ENCODE assay signal across 14 cellular contexts in the genomic region with DNA sequence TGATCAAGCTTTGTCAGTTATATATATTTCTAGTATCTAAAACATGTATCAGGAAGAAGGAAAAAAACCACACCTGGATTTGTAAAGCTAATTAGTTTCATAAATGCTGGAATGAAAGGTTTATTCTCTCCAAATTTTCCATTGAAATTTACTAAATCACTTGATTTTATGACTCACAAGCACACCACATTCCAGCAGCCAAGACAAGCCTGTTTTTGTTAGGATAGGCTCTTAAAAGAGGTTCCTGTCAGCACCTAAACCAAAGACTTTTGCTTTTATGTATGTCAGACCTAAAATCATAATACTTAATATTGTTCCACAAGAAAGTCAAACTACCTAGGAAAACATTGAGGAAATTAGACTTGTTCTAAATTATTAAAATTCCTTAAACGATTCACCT.
DNase-seq lines count a peak whose midpoint lies in the region; ATAC-seq and TF ChIP-seq lines count a peak whose summit lies in the region.
"Had no signal": no experiment of that assay in that cellular context is flagged by ENCODE, and none has a peak within 500 bp of the region (broad histone marks: within the 10 kb centered on the region; RNA-seq: fewer than 3 reads in every experiment).

No MANE protein-coding gene starts in this region.

- H3K27ac Mint-ChIP-seq in osteocyte (ENCODE audit: unreplicated experiment), result peak overlapping the region; percentile 85
- no peak overlapping the region for H3K27ac Mint-ChIP-seq in WTC11
- H3K27ac Mint-ChIP-seq: IgD-negative memory B cell had no signal

- H3K4me3 ChIP-seq in SK-N-MC (no peak overlapping the region), prostate gland (no peak overlapping the region)
- H3K4me3 ChIP-seq: BLaER1, Peyer's patch had no signal

- CTCF ChIA-PET in WTC11 (lab: Charles Lee), result no interaction called here

- no peak overlapping the region for H3K9ac ChIP-seq in SK-N-MC (ENCODE audit: insufficient read length)
- H3K9ac ChIP-seq: BLaER1 had no signal

- H3K27ac ChIP-seq in SK-N-MC, result peak overlapping the region; percentile 32; the same call in 1 of the 2 replicates
- no peak overlapping the region for H3K27ac ChIP-seq in prostate gland
- H3K27ac ChIP-seq: BLaER1, Peyer's patch had no signal

- no peaks in the 10 kb centered on the region for H3K9me3 Mint-ChIP-seq in osteocyte (ENCODE audit: unreplicated experiment)
- H3K9me3 Mint-ChIP-seq in WTC11, result no peaks in the 10 kb centered on the region
- H3K9me3 Mint-ChIP-seq: IgD-negative memory B cell had no signal

- H3K4me3 Mint-ChIP-seq in osteocyte (ENCODE audit: unreplicated experiment) (no peak overlapping the region), WTC11 (no peak overlapping the region)
- H3K4me3 Mint-ChIP-seq: IgD-negative memory B cell had no signal

- 43% methylated on average over 1 of the region's 1 CpG for WGBS in prostate gland

- H3K27me3 Mint-ChIP-seq in osteocyte (ENCODE audit: unreplicated experiment) (no peaks in the 10 kb centered on the region), WTC11 (ENCODE audit: low read depth) (no peaks in the 10 kb centered on the region)
- H3K27me3 Mint-ChIP-seq: IgD-negative memory B cell had no signal

- ATAC-seq in GM18909 (IDR thresholded peaks at IDR 0.05; ENCODE audit: poor library complexity, unreplicated experiment) (no peak), WTC11 (no peak)
- ATAC-seq: left lobe of liver had no signal

- H3K36me3 Mint-ChIP-seq in osteocyte (ENCODE audit: unreplicated experiment) (peaks cover 28% of the 10 kb centered on the region), WTC11 (peaks cover 5% of the 10 kb centered on the region; the same call in 1 of the 2 replicates)

- no peaks in the 10 kb centered on the region for H3K4me1 ChIP-seq in prostate gland (replicated peaks)
- H3K4me1 ChIP-seq: BLaER1, Peyer's patch had no signal

- no peaks in the 10 kb centered on the region for H3K9me3 ChIP-seq in SK-N-MC (ENCODE audit: low read depth, low read length)
- no peaks in the 10 kb centered on the region for H3K9me3 ChIP-seq in prostate gland
- H3K9me3 ChIP-seq: BLaER1, Peyer's patch had no signal

- DNase-seq in COLO829 (ENCODE audit: low spot score) (peak; percentile 82), SK-N-MC (ENCODE audit: low read depth, low spot score) (no peak), fibroblast of peridontal ligament (ENCODE audit: extremely low read depth) (peak; percentile 59), osteocyte (ENCODE audit: extremely low spot score, unreplicated experiment) (no peak), WTC11 (ENCODE audit: low spot score) (no peak), prostate gland (ENCODE audit: low spot score) (no peak)
- no peak for DNase-seq in activated CD4-positive, alpha-beta T cell treated with anti-CD3 and anti-CD28 coated beads for 1 hour
- DNase-seq: amygdala, NCI-H2081, Peyer's patch had no signal

- H3K4me1 Mint-ChIP-seq in osteocyte (ENCODE audit: unreplicated experiment) (peaks cover 48% of the 10 kb centered on the region), WTC11 (no peaks in the 10 kb centered on the region)
- H3K4me1 Mint-ChIP-seq: IgD-negative memory B cell had no signal

- intact Hi-C loops in prostate gland (cut with DNase I), result no loop called here

- H3K27me3 ChIP-seq in prostate gland (replicated peaks; ENCODE audit: insufficient read depth), result no peaks in the 10 kb centered on the region
- H3K27me3 ChIP-seq: BLaER1, Peyer's patch had no signal

- no peak for TF ChIP-seq POLR2A in prostate gland (IDR thresholded peaks at IDR 0.05)

- TF ChIP-seq CTCF in osteocyte (IDR thresholded peaks at IDR 0.05), result no peak
- TF ChIP-seq CTCF in WTC11 (IDR thresholded peaks at IDR 0.05), result no peak
- TF ChIP-seq CTCF in prostate gland (IDR thresholded peaks at IDR 0.05), result no peak

- H3K36me3 ChIP-seq in SK-N-MC (ENCODE audit: insufficient read depth, low read length), result peaks cover 26% of the 10 kb centered on the region
- H3K36me3 ChIP-seq in prostate gland, result no peaks in the 10 kb centered on the region

- POLR2A ChIA-PET in WTC11 (lab: Charles Lee), result no interaction called here

TF ChIP-seq in WTC11, 78 proteins besides CTCF, POLR2A, EP300 and RAD21:
- no peak for TF ChIP-seq EMX1 (CRISPR knock-in tag; IDR thresholded peaks at IDR 0.05)
- no peak for TF ChIP-seq E2F1 (CRISPR knock-in tag; IDR thresholded peaks at IDR 0.05)
- TF ChIP-seq ZNF219 (CRISPR knock-in tag; IDR thresholded peaks at IDR 0.05; ENCODE audit: borderline replicate concordance), result no peak
- TF ChIP-seq SMAD4 (CRISPR knock-in tag; IDR thresholded peaks at IDR 0.05), result no peak
- no peak for TF ChIP-seq ZNF138 (CRISPR knock-in tag; conservative IDR thresholded peaks at IDR 0.05)
- TF ChIP-seq SMAD3 (CRISPR knock-in tag; IDR thresholded peaks at IDR 0.05; ENCODE audit: borderline replicate concordance), result no peak
- TF ChIP-seq, protein P1, sequence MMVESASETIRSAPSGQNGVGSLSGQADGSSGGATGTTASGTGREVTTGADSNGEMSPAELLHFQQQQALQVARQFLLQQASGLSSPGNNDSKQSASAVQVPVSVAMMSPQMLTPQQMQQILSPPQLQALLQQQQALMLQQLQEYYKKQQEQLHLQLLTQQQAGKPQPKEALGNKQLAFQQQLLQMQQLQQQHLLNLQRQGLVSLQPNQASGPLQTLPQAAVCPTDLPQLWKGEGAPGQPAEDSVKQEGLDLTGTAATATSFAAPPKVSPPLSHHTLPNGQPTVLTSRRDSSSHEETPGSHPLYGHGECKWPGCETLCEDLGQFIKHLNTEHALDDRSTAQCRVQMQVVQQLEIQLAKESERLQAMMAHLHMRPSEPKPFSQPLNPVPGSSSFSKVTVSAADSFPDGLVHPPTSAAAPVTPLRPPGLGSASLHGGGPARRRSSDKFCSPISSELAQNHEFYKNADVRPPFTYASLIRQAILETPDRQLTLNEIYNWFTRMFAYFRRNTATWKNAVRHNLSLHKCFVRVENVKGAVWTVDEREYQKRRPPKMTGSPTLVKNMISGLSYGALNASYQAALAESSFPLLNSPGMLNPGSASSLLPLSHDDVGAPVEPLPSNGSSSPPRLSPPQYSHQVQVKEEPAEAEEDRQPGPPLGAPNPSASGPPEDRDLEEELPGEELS (CRISPR knock-in tag; IDR thresholded peaks at IDR 0.05), result no peak
- no peak for TF ChIP-seq ZNF416 (CRISPR knock-in tag; IDR thresholded peaks at IDR 0.05)
- TF ChIP-seq GTF2I (CRISPR knock-in tag; conservative IDR thresholded peaks at IDR 0.05), result no peak
- TF ChIP-seq SOX15 (CRISPR knock-in tag; IDR thresholded peaks at IDR 0.05), result no peak
- TF ChIP-seq SP1 (CRISPR knock-in tag; conservative IDR thresholded peaks at IDR 0.05), result no peak
- no peak for TF ChIP-seq TEAD4 (CRISPR knock-in tag; IDR thresholded peaks at IDR 0.05)
- TF ChIP-seq ESRRA (CRISPR knock-in tag; IDR thresholded peaks at IDR 0.05; ENCODE audit: borderline replicate concordance), result no peak
- TF ChIP-seq ZNF232 (CRISPR knock-in tag; IDR thresholded peaks at IDR 0.05), result no peak
- TF ChIP-seq CBFB (CRISPR knock-in tag; IDR thresholded peaks at IDR 0.05; ENCODE audit: low read depth), result no peak
- no peak for TF ChIP-seq ZNF263 (CRISPR knock-in tag; IDR thresholded peaks at IDR 0.05; ENCODE audit: low read depth)
- no peak for TF ChIP-seq ZNF671 (CRISPR knock-in tag; IDR thresholded peaks at IDR 0.05)

Comparison
In these comparisons a context has a peak if more than half of its experiments do, and no peak if none do; other contexts are left out.
1. DNase-seq: peak in COLO829 (single experiment) and fibroblast of peridontal ligament (single experiment); none in SK-N-MC (single experiment), osteocyte (single experiment), activated CD4-positive, alpha-beta T cell treated with anti-CD3 and anti-CD28 coated beads for 1 hour (single experiment), WTC11 (single experiment) and prostate gland (single experiment).